In the genomic region with DNA sequence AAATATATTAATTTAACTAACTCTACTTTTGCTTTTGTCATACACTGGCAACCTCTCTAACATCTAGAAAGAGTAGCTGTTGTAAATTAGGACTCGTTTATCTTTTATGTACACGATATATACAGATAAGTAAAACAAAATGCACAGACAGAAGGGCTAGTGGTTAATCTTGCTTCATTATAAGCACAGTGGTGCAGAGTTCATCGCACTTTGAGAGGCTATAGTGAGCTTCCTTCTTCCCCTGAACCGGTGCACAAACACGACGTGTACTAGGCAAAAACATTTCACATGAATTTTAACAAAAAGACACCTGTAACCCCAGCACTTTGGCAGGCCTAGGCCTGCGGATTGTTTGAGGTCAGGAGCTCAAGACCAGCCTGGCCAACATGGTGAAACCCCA, we compare ENCODE assay signal across 35 cellular contexts.
"Had no signal": no experiment of that assay in that cellular context is flagged by ENCODE, and none has a peak within 500 bp of the region (broad histone marks: within the 10 kb centered on the region; RNA-seq: fewer than 3 reads in every experiment).

No MANE protein-coding gene starts in this region.

- H3K4me3 ChIP-seq: MG63 had no signal

- DNase-seq: Karpas-422, Kasumi-1, MG63, MM.1S, MV-4-11, NCI-H1048, NCI-H1092, NCI-H1092 treated with DMSO at 0.1 percent for 48 hours, NCI-H1105, NCI-H1105 treated with DMSO at 0.1 percent for 48 hours, NCI-H1417, NCI-H1417 treated with DMSO at 0.1 percent for 48 hours, NCI-H1436, NCI-H1436 treated with DMSO at 0.1 percent for 48 hours, NCI-H146, NCI-H1694, NCI-H1694 treated with DMSO at 0.1 percent for 48 hours, NCI-H187, NCI-H187 treated with DMSO at 0.1 percent for 48 hours, NCI-H1930, NCI-H2029, NCI-H2029 treated with DMSO at 0.1 percent for 48 hours, NCI-H2081, NCI-H2081 treated with DMSO at 0.1 percent for 48 hours, NCI-H2107, NCI-H2171, NCI-H2171 treated with DMSO at 0.1 percent for 48 hours, NCI-H2227 treated with DMSO at 0.1 percent for 48 hours, NCI-H226, NCI-H345, NCI-H446, NCI-H446 treated with DMSO at 0.1 percent for 48 hours, NCI-H510A, NCI-H510A treated with DMSO at 0.1 percent for 48 hours, NCI-H524 had no signal

- H3K36me3 ChIP-seq: MG63 had no signal

- H3K9me3 ChIP-seq: MG63 had no signal
